22 cellular contexts compared by ENCODE assay signal in the genomic region with DNA sequence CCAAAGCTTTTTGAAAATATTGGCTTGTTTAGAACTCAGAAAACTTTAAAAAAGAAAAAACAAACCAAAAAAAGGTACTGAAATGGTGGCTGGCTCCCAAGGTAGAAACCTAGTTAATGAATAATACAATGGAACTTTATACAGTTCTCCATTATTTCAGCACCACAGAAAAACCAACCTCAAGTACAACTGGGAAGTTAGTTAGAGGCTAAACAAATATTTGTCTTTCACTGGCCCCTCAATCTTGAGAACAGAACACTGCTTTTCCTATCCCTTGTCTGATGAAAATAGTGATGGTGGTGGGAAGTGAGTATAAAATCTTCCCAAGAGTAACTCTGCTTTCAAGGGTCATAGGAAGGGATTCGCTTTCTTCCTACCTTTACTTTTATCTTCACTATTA.
"Had no signal": no experiment of that assay in that cellular context is flagged by ENCODE, and none has a peak within 500 bp of the region (broad histone marks: within the 10 kb centered on the region; RNA-seq: fewer than 3 reads in every experiment).

No MANE protein-coding gene starts in this region.

- H3K4me1 Mint-ChIP-seq: activated CD8-positive, alpha-beta memory T cell treated with anti-CD3 and anti-CD28 coated beads, Interleukin-2, amount 10 ng/mL, durations not matched to agents 7 days and 5 days; activated naive CD8-positive, alpha-beta T cell treated with anti-CD3 and anti-CD28 coated beads for 36 hours; naive thymus-derived CD8-positive, alpha-beta T cell had no signal

- H3K4me3 ChIP-seq: coronary artery had no signal

- H3K9me3 ChIP-seq: neutrophil had no signal

- H3K27me3 ChIP-seq: neutrophil had no signal

- H3K4me3 Mint-ChIP-seq: activated CD4-positive, alpha-beta memory T cell treated with anti-CD3 and anti-CD28 coated beads for 36 hours; activated CD8-positive, alpha-beta memory T cell treated with anti-CD3 and anti-CD28 coated beads, Interleukin-2, amount 10 ng/mL, durations not matched to agents 7 days and 5 days; activated naive CD8-positive, alpha-beta T cell treated with anti-CD3 and anti-CD28 coated beads for 36 hours; brain; naive thymus-derived CD8-positive, alpha-beta T cell; T-helper 2 cell treated with Interferon-gamma antibody and Interleukin-4, amounts not matched to agents 5 μg/mL and 100 μg/mL, for 36 hours had no signal

- DNase-seq: activated CD4-positive, alpha-beta memory T cell treated with anti-CD3 and anti-CD28 coated beads for 36 hours; activated CD8-positive, alpha-beta memory T cell treated with anti-CD3 and anti-CD28 coated beads, Interleukin-2, amount 10 ng/mL, durations not matched to agents 7 days and 5 days; activated naive CD4-positive, alpha-beta T cell; activated naive CD8-positive, alpha-beta T cell treated with anti-CD3 and anti-CD28 coated beads for 36 hours; amniotic stem cell; central memory CD4-positive, alpha-beta T cell; erythroblast; foreskin melanocyte; glutamatergic neuron; hypothalamus; islet precursor cell; mesendoderm; naive thymus-derived CD8-positive, alpha-beta T cell; retina; stimulated activated CD4-positive, alpha-beta T cell treated with anti-CD3 and anti-CD28 coated beads, Interleukin-12 subunit alpha, Interleukin-12 subunit beta, amount 100 ng/mL, for 4 hours; stimulated activated CD4-positive, alpha-beta T cell treated with anti-CD3 and anti-CD28 coated beads, Interleukin-1b, Interleukin-23, amount 100 ng/mL, for 48 hours; stimulated activated CD8-positive, alpha-beta memory T cell treated with anti-CD3 and anti-CD28 coated beads, Interleukin-4, amount 100 ng/mL, for 48 hours; stimulated activated naive CD4-positive, alpha-beta T cell had no signal

- ATAC-seq: activated CD8-positive, alpha-beta memory T cell treated with anti-CD3 and anti-CD28 coated beads, Interleukin-2, amount 10 ng/mL, durations not matched to agents 7 days and 5 days; naive thymus-derived CD8-positive, alpha-beta T cell had no signal

- H3K27ac Mint-ChIP-seq: activated CD4-positive, alpha-beta memory T cell treated with anti-CD3 and anti-CD28 coated beads for 36 hours; activated CD8-positive, alpha-beta memory T cell treated with anti-CD3 and anti-CD28 coated beads, Interleukin-2, amount 10 ng/mL, durations not matched to agents 7 days and 5 days; activated naive CD8-positive, alpha-beta T cell treated with anti-CD3 and anti-CD28 coated beads for 36 hours; naive thymus-derived CD8-positive, alpha-beta T cell; T-helper 2 cell treated with Interferon-gamma antibody and Interleukin-4, amounts not matched to agents 5 μg/mL and 100 μg/mL, for 36 hours had no signal

- H3K27ac ChIP-seq: coronary artery, neutrophil had no signal

- H3K9me3 Mint-ChIP-seq: activated CD4-positive, alpha-beta memory T cell treated with anti-CD3 and anti-CD28 coated beads for 36 hours; activated naive CD8-positive, alpha-beta T cell treated with anti-CD3 and anti-CD28 coated beads for 36 hours; brain; naive thymus-derived CD8-positive, alpha-beta T cell; T-helper 2 cell treated with Interferon-gamma antibody and Interleukin-4, amounts not matched to agents 5 μg/mL and 100 μg/mL, for 36 hours had no signal

- H3K27me3 Mint-ChIP-seq: activated CD4-positive, alpha-beta memory T cell treated with anti-CD3 and anti-CD28 coated beads for 36 hours; activated CD8-positive, alpha-beta memory T cell treated with anti-CD3 and anti-CD28 coated beads, Interleukin-2, amount 10 ng/mL, durations not matched to agents 7 days and 5 days; activated naive CD8-positive, alpha-beta T cell treated with anti-CD3 and anti-CD28 coated beads for 36 hours; brain; naive thymus-derived CD8-positive, alpha-beta T cell had no signal
